ENCODE assay signal across 1 cellular context in the genomic region with DNA sequence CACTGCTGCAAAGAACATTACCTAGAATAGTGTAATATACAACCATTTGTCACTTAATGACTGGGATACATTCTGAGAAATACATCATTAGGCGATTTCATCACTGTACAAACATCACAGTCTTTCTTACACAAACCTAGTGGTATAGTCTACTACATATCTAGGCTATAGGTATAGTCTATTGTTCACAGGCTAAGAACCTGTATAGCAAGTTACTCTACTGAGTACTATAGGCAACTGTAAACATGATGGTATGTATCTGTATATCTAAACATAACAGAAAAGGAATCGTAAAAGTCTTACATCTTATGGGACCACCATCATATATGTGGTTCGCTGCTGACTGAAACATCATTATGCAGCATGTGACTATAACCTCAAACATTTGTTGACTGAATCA.
TF ChIP-seq lines count a peak whose summit lies in the region.

No MANE protein-coding gene starts in this region.

TF ChIP-seq in GM12878, 131 proteins besides CTCF, POLR2A, EP300 and RAD21:
- TF ChIP-seq NBN (IDR thresholded peaks at IDR 0.05) (no peak), REST (IDR thresholded peaks at IDR 0.05; ENCODE audit: low read depth, low read length) (no peak), EGR1 (IDR thresholded peaks at IDR 0.05; ENCODE audit: borderline replicate concordance in 1 of 2, low read depth in 2 of 2, low read length in 2 of 2) (no peak), E4F1 (IDR thresholded peaks at IDR 0.05; ENCODE audit: borderline replicate concordance, partially characterized antibody) (no peak), KAT2A (conservative IDR thresholded peaks at IDR 0.05; ENCODE audit: control insufficient read depth, low read depth, low read length) (no peak), RUNX3 (IDR thresholded peaks at IDR 0.05; ENCODE audit: low read length) (no peak), ZBTB40 (IDR thresholded peaks at IDR 0.05; ENCODE audit: borderline replicate concordance) (no peak), CREB1 (IDR thresholded peaks at IDR 0.05; ENCODE audit: low read depth) (no peak), CEBPZ (IDR thresholded peaks at IDR 0.05; ENCODE audit: low read depth, low read length) (no peak), SUZ12 (IDR thresholded peaks at IDR 0.05; ENCODE audit: unreplicated experiment) (no peak), ZNF592 (IDR thresholded peaks at IDR 0.05) (no peak)
- TF ChIP-seq, protein P1, sequence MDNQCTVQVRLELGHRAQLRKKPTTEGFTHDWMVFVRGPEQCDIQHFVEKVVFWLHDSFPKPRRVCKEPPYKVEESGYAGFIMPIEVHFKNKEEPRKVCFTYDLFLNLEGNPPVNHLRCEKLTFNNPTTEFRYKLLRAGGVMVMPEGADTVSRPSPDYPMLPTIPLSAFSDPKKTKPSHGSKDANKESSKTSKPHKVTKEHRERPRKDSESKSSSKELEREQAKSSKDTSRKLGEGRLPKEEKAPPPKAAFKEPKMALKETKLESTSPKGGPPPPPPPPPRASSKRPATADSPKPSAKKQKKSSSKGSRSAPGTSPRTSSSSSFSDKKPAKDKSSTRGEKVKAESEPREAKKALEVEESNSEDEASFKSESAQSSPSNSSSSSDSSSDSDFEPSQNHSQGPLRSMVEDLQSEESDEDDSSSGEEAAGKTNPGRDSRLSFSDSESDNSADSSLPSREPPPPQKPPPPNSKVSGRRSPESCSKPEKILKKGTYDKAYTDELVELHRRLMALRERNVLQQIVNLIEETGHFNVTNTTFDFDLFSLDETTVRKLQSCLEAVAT (IDR thresholded peaks at IDR 0.05) = no peak
- TF ChIP-seq, protein P2, sequence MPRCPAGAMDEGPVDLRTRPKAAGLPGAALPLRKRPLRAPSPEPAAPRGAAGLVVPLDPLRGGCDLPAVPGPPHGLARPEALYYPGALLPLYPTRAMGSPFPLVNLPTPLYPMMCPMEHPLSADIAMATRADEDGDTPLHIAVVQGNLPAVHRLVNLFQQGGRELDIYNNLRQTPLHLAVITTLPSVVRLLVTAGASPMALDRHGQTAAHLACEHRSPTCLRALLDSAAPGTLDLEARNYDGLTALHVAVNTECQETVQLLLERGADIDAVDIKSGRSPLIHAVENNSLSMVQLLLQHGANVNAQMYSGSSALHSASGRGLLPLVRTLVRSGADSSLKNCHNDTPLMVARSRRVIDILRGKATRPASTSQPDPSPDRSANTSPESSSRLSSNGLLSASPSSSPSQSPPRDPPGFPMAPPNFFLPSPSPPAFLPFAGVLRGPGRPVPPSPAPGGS (IDR thresholded peaks at IDR 0.05; ENCODE audit: borderline replicate concordance, insufficient read depth, low read depth, low read length, poor library complexity, severe bottlenecking) = no peak
